ENCODE assay signal across 35 cellular contexts in genomic region chr1:14160766-14161165, GRCh38.
"Had no signal": no experiment of that assay in that cellular context is flagged by ENCODE, and none has a peak within 500 bp of the region (broad histone marks: within the 10 kb centered on the region; RNA-seq: fewer than 3 reads in every experiment).

No MANE protein-coding gene starts in this region.

- H3K4me3 Mint-ChIP-seq: activated B cell treated with CpG ODN at 0.5 μM for 24 hours; activated CD4-positive, alpha-beta memory T cell treated with anti-CD3 and anti-CD28 coated beads for 36 hours; activated CD4-positive, alpha-beta T cell treated with anti-CD3 and anti-CD28 coated beads for 36 hours; activated CD4-positive, alpha-beta T cell treated with anti-CD3 and anti-CD28 coated beads, Interleukin-2, amount 10 ng/mL, durations not matched to agents 24 days and 14 days; activated CD8-positive, alpha-beta memory T cell treated with anti-CD3 and anti-CD28 coated beads, Interleukin-2, amount 10 ng/mL, durations not matched to agents 7 days and 5 days; activated CD8-positive, alpha-beta T cell treated with anti-CD3 and anti-CD28 coated beads, Interleukin-2, amount 10 ng/mL, durations not matched to agents 7 days and 5 days; activated naive CD4-positive, alpha-beta T cell treated with anti-CD3 and anti-CD28 coated beads, Interleukin-2, amount 50 U/mL, for 24 hours; activated naive CD8-positive, alpha-beta T cell treated with anti-CD3 and anti-CD28 coated beads for 36 hours; activated naive CD8-positive, alpha-beta T cell treated with anti-CD3 and anti-CD28 coated beads, Interleukin-2, amount 50 U/mL, for 24 hours; activated T-cell treated with anti-CD3 and anti-CD28 coated beads, Interleukin-2, amount 50 U/mL, for 72 hours; dendritic cell treated with granulocyte-macrophage colony-stimulating factor and Interleukin-4, amounts not matched to agents 40 ng/mL and 50 ng/mL, for 4 days; effector memory CD8-positive, alpha-beta T cell; T-helper 17 cell; T-helper 2 cell treated with Interferon-gamma antibody and Interleukin-4, amounts not matched to agents 5 μg/mL and 100 μg/mL, for 36 hours had no signal

- H3K9me3 ChIP-seq: adrenal gland, body of pancreas had no signal

- H3K27ac ChIP-seq: adrenal gland, ascending aorta, body of pancreas, coronary artery, dorsolateral prefrontal cortex, esophagus muscularis mucosa, gastroesophageal sphincter, WERI-Rb-1 had no signal

- H3K4me3 ChIP-seq: adrenal gland, ascending aorta, body of pancreas, coronary artery, dorsolateral prefrontal cortex, esophagus muscularis mucosa, gastroesophageal sphincter had no signal

- H3K27ac Mint-ChIP-seq: activated B cell treated with CpG ODN at 0.5 μM for 24 hours; activated CD4-positive, alpha-beta memory T cell treated with anti-CD3 and anti-CD28 coated beads for 36 hours; activated CD4-positive, alpha-beta T cell treated with anti-CD3 and anti-CD28 coated beads for 36 hours; activated CD4-positive, alpha-beta T cell treated with anti-CD3 and anti-CD28 coated beads, Interleukin-2, amount 10 ng/mL, durations not matched to agents 24 days and 14 days; activated CD8-positive, alpha-beta memory T cell treated with anti-CD3 and anti-CD28 coated beads, Interleukin-2, amount 10 ng/mL, durations not matched to agents 7 days and 5 days; activated CD8-positive, alpha-beta T cell treated with anti-CD3 and anti-CD28 coated beads, Interleukin-2, amount 10 ng/mL, durations not matched to agents 7 days and 5 days; activated naive CD4-positive, alpha-beta T cell treated with anti-CD3 and anti-CD28 coated beads, Interleukin-2, amount 50 U/mL, for 24 hours; activated naive CD8-positive, alpha-beta T cell treated with anti-CD3 and anti-CD28 coated beads for 36 hours; activated naive CD8-positive, alpha-beta T cell treated with anti-CD3 and anti-CD28 coated beads, Interleukin-2, amount 50 U/mL, for 24 hours; activated T-cell treated with anti-CD3 and anti-CD28 coated beads, Interleukin-2, amount 50 U/mL, for 72 hours; dendritic cell treated with granulocyte-macrophage colony-stimulating factor and Interleukin-4, amounts not matched to agents 40 ng/mL and 50 ng/mL, for 4 days; effector memory CD8-positive, alpha-beta T cell; T-helper 17 cell; T-helper 2 cell treated with Interferon-gamma antibody and Interleukin-4, amounts not matched to agents 5 μg/mL and 100 μg/mL, for 36 hours had no signal

- H3K36me3 ChIP-seq: adrenal gland, ascending aorta, esophagus muscularis mucosa, gastroesophageal sphincter, WERI-Rb-1 had no signal

- H3K4me1 ChIP-seq: adrenal gland, ascending aorta, body of pancreas, gastroesophageal sphincter had no signal

- ATAC-seq: activated CD4-positive, alpha-beta T cell treated with anti-CD3 and anti-CD28 coated beads for 36 hours; activated CD4-positive, CD25-positive, alpha-beta regulatory T cell treated with anti-CD3 and anti-CD28 coated beads, Interleukin-2, amount 50 U/mL, for 24 hours; activated CD8-positive, alpha-beta memory T cell treated with anti-CD3 and anti-CD28 coated beads, Interleukin-2, amount 10 ng/mL, durations not matched to agents 7 days and 5 days; activated CD8-positive, alpha-beta T cell treated with anti-CD3 and anti-CD28 coated beads, Interleukin-2, amount 10 ng/mL, durations not matched to agents 7 days and 5 days; activated naive CD8-positive, alpha-beta T cell treated with anti-CD3 and anti-CD28 coated beads, Interleukin-2, amount 50 U/mL, for 24 hours; activated T-cell treated with anti-CD3 and anti-CD28 coated beads, Interleukin-2, amount 50 U/mL, for 72 hours; body of pancreas; effector memory CD8-positive, alpha-beta T cell; gastroesophageal sphincter; T-helper 17 cell had no signal

- H3K36me3 Mint-ChIP-seq: activated CD4-positive, alpha-beta memory T cell treated with anti-CD3 and anti-CD28 coated beads for 36 hours; activated CD8-positive, alpha-beta memory T cell treated with anti-CD3 and anti-CD28 coated beads, Interleukin-2, amount 10 ng/mL, durations not matched to agents 7 days and 5 days had no signal

- DNase-seq: activated B cell treated with CpG ODN at 0.5 μM for 24 hours; activated CD4-positive, alpha-beta memory T cell treated with anti-CD3 and anti-CD28 coated beads for 36 hours; activated CD4-positive, alpha-beta T cell treated with anti-CD3 and anti-CD28 coated beads for 36 hours; activated CD4-positive, alpha-beta T cell treated with anti-CD3 and anti-CD28 coated beads, Interleukin-2, amount 10 ng/mL, durations not matched to agents 24 days and 14 days; activated CD8-positive, alpha-beta memory T cell treated with anti-CD3 and anti-CD28 coated beads, Interleukin-2, amount 10 ng/mL, durations not matched to agents 7 days and 5 days; activated CD8-positive, alpha-beta memory T cell treated with anti-CD3 and anti-CD28 coated beads, Interleukin-2, amount 50 U/mL, for 4 hours; activated CD8-positive, alpha-beta T cell treated with anti-CD3 and anti-CD28 coated beads, Interleukin-2, amount 10 ng/mL, durations not matched to agents 7 days and 5 days; activated gamma-delta T cell; activated naive CD4-positive, alpha-beta T cell; activated naive CD8-positive, alpha-beta T cell treated with anti-CD3 and anti-CD28 coated beads for 36 hours; activated naive CD8-positive, alpha-beta T cell treated with anti-CD3 and anti-CD28 coated beads, Interleukin-2, amount 50 U/mL, for 24 hours; activated T-cell treated with anti-CD3 and anti-CD28 coated beads, Interleukin-2, amount 50 U/mL, for 1 hour; activated T-cell treated with anti-CD3 and anti-CD28 coated beads, Interleukin-2, amount 50 U/mL, for 72 hours; adrenal gland; amygdala; body of pancreas; caudate nucleus; cerebellar nuclear complex; dorsolateral prefrontal cortex; effector memory CD8-positive, alpha-beta T cell; erythroblast; foreskin melanocyte; hippocampal formation; T-helper 1 cell; T-helper 17 cell; T1000; WERI-Rb-1 had no signal

- H3K27me3 Mint-ChIP-seq: activated CD4-positive, alpha-beta T cell treated with anti-CD3 and anti-CD28 coated beads, Interleukin-2, amount 10 ng/mL, durations not matched to agents 24 days and 14 days; activated CD8-positive, alpha-beta memory T cell treated with anti-CD3 and anti-CD28 coated beads, Interleukin-2, amount 10 ng/mL, durations not matched to agents 7 days and 5 days; activated naive CD4-positive, alpha-beta T cell treated with anti-CD3 and anti-CD28 coated beads, Interleukin-2, amount 50 U/mL, for 24 hours; activated naive CD8-positive, alpha-beta T cell treated with anti-CD3 and anti-CD28 coated beads for 36 hours; dendritic cell treated with granulocyte-macrophage colony-stimulating factor and Interleukin-4, amounts not matched to agents 40 ng/mL and 50 ng/mL, for 4 days; effector memory CD8-positive, alpha-beta T cell had no signal

- H3K4me1 Mint-ChIP-seq: activated B cell treated with CpG ODN at 0.5 μM for 24 hours; activated CD4-positive, alpha-beta T cell treated with anti-CD3 and anti-CD28 coated beads for 36 hours; activated CD4-positive, alpha-beta T cell treated with anti-CD3 and anti-CD28 coated beads, Interleukin-2, amount 10 ng/mL, durations not matched to agents 24 days and 14 days; activated CD8-positive, alpha-beta memory T cell treated with anti-CD3 and anti-CD28 coated beads, Interleukin-2, amount 10 ng/mL, durations not matched to agents 7 days and 5 days; activated naive CD4-positive, alpha-beta T cell treated with anti-CD3 and anti-CD28 coated beads, Interleukin-2, amount 50 U/mL, for 24 hours; activated naive CD8-positive, alpha-beta T cell treated with anti-CD3 and anti-CD28 coated beads for 36 hours; activated naive CD8-positive, alpha-beta T cell treated with anti-CD3 and anti-CD28 coated beads, Interleukin-2, amount 50 U/mL, for 24 hours; T-helper 17 cell had no signal

- H3K27me3 ChIP-seq: adrenal gland, ascending aorta, body of pancreas, dorsolateral prefrontal cortex, esophagus muscularis mucosa, gastroesophageal sphincter had no signal
